In the genomic region with DNA sequence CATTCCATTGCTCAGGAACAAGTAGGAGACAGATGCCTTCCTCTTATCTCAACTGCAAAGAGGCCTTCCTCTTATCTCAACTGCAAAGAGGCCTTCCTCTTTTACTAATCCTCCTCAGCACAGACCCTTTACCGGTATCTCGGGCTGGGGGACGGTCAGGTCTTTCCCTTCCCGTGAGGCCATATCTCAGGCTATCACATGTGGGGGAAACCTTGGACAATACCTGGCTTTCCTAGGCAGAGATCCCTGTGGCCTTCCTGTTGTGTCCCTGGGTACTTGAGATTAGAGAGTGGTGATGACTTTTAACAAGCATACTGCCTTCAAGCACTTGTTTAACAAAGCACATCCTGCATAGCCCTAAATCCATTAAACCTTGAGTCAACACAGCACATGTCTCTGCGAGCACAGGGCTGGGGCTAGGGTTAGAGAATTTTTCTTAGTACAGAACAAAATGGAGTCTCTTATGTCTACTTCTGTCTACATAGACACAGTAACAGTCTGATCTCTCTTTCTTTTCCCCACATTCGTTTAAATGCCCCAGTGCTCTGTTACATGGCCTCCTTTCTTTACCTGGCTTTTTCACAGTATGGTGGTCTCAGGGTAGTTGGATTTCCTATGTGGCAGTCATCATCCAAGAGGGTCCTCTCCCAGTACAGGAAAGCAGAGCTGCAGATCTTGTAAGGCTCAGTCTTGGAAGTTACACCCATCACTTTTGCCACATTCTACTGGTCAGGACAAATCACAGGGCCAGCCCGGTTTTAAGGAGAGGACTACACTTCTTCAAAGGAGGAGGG, we compare ENCODE assay signal across 1 cellular context.
TF ChIP-seq lines count a peak whose summit lies in the region.

No MANE protein-coding gene starts in this region.

TF ChIP-seq in K562, 482 proteins besides CTCF, POLR2A, EP300 and RAD21 (continued from another document and continues in another):
- TF ChIP-seq AFF1 (IDR thresholded peaks at IDR 0.05; ENCODE audit: low read depth in 1 of 2, partially characterized antibody in 2 of 2): peak; percentile 74 to 98
- TF ChIP-seq ZEB2 (IDR thresholded peaks at IDR 0.05): peak; percentile 100
- TF ChIP-seq TBL1XR1 (IDR thresholded peaks at IDR 0.05; ENCODE audit: low read length in 2 of 2): peak; percentile 96 to 97
- TF ChIP-seq GABPB1 (CRISPR knock-in tag; IDR thresholded peaks at IDR 0.05): peak; percentile 67
- TF ChIP-seq, protein P1, sequence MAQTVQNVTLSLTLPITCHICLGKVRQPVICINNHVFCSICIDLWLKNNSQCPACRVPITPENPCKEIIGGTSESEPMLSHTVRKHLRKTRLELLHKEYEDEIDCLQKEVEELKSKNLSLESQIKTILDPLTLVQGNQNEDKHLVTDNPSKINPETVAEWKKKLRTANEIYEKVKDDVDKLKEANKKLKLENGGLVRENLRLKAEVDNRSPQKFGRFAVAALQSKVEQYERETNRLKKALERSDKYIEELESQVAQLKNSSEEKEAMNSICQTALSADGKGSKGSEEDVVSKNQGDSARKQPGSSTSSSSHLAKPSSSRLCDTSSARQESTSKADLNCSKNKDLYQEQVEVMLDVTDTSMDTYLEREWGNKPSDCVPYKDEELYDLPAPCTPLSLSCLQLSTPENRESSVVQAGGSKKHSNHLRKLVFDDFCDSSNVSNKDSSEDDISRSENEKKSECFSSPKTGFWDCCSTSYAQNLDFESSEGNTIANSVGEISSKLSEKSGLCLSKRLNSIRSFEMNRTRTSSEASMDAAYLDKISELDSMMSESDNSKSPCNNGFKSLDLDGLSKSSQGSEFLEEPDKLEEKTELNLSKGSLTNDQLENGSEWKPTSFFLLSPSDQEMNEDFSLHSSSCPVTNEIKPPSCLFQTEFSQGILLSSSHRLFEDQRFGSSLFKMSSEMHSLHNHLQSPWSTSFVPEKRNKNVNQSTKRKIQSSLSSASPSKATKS (CRISPR knock-in tag; IDR thresholded peaks at IDR 0.05): peak; percentile 94
- TF ChIP-seq CHAMP1 (IDR thresholded peaks at IDR 0.05): peak; percentile 100
- peak; percentile 100 for TF ChIP-seq ZNF609 (CRISPR knock-in tag; IDR thresholded peaks at IDR 0.05; ENCODE audit: borderline replicate concordance)
- peak; percentile 99 for TF ChIP-seq TCF15 (CRISPR knock-in tag; IDR thresholded peaks at IDR 0.05)
- TF ChIP-seq, protein P2, sequence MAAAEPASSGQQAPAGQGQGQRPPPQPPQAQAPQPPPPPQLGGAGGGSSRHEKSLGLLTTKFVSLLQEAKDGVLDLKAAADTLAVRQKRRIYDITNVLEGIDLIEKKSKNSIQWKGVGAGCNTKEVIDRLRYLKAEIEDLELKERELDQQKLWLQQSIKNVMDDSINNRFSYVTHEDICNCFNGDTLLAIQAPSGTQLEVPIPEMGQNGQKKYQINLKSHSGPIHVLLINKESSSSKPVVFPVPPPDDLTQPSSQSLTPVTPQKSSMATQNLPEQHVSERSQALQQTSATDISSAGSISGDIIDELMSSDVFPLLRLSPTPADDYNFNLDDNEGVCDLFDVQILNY (CRISPR knock-in tag; IDR thresholded peaks at IDR 0.05): 0 out of 2 replicates have a peak, but pooled peaks have one; percentile 58
- TF ChIP-seq DIDO1 (tag; IDR thresholded peaks at IDR 0.05; ENCODE audit: low read depth): peak; percentile 94
- peak; percentile 96 for TF ChIP-seq PYGO2 (tag; IDR thresholded peaks at IDR 0.05)
- TF ChIP-seq HNRNPUL1 (IDR thresholded peaks at IDR 0.05; ENCODE audit: low read length): peak; percentile 41; the same call in 1 of the 2 replicates
- peak; percentile 80 for TF ChIP-seq DACH1 (IDR thresholded peaks at IDR 0.05; ENCODE audit: partially characterized antibody)
- TF ChIP-seq ZNF77 (CRISPR knock-in tag; IDR thresholded peaks at IDR 0.05): 0 out of 2 replicates have a peak, but pooled peaks have one; percentile 12
- peak; percentile 100 for TF ChIP-seq SOX6 (IDR thresholded peaks at IDR 0.05)
- TF ChIP-seq ILF3 (IDR thresholded peaks at IDR 0.05; ENCODE audit: borderline replicate concordance): peak; percentile 90
- TF ChIP-seq ETS1 (conservative IDR thresholded peaks at IDR 0.05; ENCODE audit: control insufficient read depth, low read depth, low read length): peak; percentile 93
- peak; percentile 92 for TF ChIP-seq MAX (CRISPR knock-in tag; IDR thresholded peaks at IDR 0.05)
- TF ChIP-seq ZNF174 (CRISPR knock-in tag; IDR thresholded peaks at IDR 0.05): peak; percentile 90; the same call in 1 of the 2 replicates
- peak; percentile 100 for TF ChIP-seq ZNF592 (IDR thresholded peaks at IDR 0.05)
- TF ChIP-seq, protein P3, sequence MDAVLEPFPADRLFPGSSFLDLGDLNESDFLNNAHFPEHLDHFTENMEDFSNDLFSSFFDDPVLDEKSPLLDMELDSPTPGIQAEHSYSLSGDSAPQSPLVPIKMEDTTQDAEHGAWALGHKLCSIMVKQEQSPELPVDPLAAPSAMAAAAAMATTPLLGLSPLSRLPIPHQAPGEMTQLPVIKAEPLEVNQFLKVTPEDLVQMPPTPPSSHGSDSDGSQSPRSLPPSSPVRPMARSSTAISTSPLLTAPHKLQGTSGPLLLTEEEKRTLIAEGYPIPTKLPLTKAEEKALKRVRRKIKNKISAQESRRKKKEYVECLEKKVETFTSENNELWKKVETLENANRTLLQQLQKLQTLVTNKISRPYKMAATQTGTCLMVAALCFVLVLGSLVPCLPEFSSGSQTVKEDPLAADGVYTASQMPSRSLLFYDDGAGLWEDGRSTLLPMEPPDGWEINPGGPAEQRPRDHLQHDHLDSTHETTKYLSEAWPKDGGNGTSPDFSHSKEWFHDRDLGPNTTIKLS (IDR thresholded peaks at IDR 0.05; ENCODE audit: borderline replicate concordance, low read depth): peak; percentile 59; the same call in 1 of the 2 replicates
- peak; percentile 89; the same call in 1 of the 2 replicates for TF ChIP-seq TCF7 (IDR thresholded peaks at IDR 0.05; ENCODE audit: borderline replicate concordance)
- peak; percentile 88; the same call in 1 of the 2 replicates for TF ChIP-seq PTBP1 (IDR thresholded peaks at IDR 0.05; ENCODE audit: low read depth, low read length)
- peak; percentile 24; the same call in 1 of the 2 replicates for TF ChIP-seq ZNF507 (tag; conservative IDR thresholded peaks at IDR 0.05)
- TF ChIP-seq DMBX1 (CRISPR knock-in tag; IDR thresholded peaks at IDR 0.05; ENCODE audit: borderline replicate concordance): peak; percentile 100
- peak; percentile 100 for TF ChIP-seq CC2D1A (IDR thresholded peaks at IDR 0.05)
